Comparison of ENCODE assay signal across 9 cellular contexts in the genomic region with DNA sequence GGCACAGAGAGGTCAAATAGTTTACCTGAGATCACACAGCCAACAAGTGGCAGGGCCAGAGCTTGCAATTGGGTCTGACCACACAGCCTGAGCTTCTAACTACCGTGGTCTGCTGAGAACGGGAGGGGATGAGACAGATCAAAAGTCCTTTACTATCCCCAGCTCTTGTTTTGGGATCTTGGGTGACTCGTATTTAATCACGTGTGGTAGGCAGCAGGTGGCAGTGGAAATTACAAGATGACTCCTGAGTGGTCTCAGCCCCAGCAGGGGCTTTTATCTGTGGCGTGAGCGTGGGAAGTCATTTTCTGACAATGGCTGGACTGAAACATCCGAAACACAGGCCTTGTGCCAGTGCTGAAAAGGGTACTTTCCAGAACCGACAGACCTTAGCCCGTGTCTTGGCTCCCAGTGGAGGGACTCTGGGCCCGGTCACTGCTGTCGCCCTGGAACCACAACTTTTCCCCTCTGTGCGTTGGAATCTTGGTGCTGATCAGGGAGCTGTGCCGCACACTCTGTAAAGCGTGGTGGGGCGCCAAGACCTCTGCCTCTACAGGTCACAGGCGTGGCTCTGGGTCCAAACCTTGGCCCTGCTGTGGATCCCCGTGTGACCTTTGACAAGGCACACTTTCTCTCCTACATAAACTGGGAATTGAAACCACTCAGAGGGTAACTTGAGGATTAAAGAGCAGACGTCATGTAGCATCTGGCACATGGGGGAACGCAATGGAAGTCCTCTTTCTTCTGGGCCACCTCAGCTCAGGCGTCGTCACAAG. TPM values are rescaled to one million over a fixed set of nuclear protein-coding genes. Genes with fewer than 3 reads are reported as not detected.
DNase-seq lines count a peak whose midpoint lies in the region; ATAC-seq and TF ChIP-seq lines count a peak whose summit lies in the region.
"Had no signal": no experiment of that assay in that cellular context is flagged by ENCODE, and none has a peak within 500 bp of the region (broad histone marks: within the 10 kb centered on the region; RNA-seq: fewer than 3 reads in every experiment).

No MANE protein-coding gene starts in this region.

- H3K27me3 ChIP-seq in tibial nerve, result no peaks in the 10 kb centered on the region
- H3K27me3 ChIP-seq: body of pancreas had no signal

- H3K4me1 ChIP-seq in tibial nerve, result peaks cover 0 to 19% (median 0%) of the 10 kb centered on the region in 4 donors
- H3K4me1 ChIP-seq: body of pancreas had no signal

- H3K4me3 Mint-ChIP-seq in activated T-cell treated with anti-CD3 and anti-CD28 coated beads, Interleukin-2, amount 50 U/mL, for 72 hours, result peak overlapping the region; percentile 7 to 23

- H3K27ac ChIP-seq in tibial nerve (peak overlapping the region in 3 of 4 donors; percentile 63 to 82 (median 65)), coronary artery (peak overlapping the region in 1 of 2 donors; percentile 74)

- H3K9me3 Mint-ChIP-seq in activated T-cell treated with anti-CD3 and anti-CD28 coated beads, Interleukin-2, amount 50 U/mL, for 72 hours, result no peaks in the 10 kb centered on the region

- peak; percentile 47 to 59 for ATAC-seq in activated T-cell treated with anti-CD3 and anti-CD28 coated beads, Interleukin-2, amount 50 U/mL, for 72 hours (replicated peaks in 1 of 2)
- ATAC-seq in HG03565 (IDR thresholded peaks at IDR 0.05; ENCODE audit: unreplicated experiment), result peak; percentile 32
- ATAC-seq: body of pancreas had no signal

- peak in 1 of 2 donors; percentile 47 for DNase-seq in activated T-cell treated with anti-CD3 and anti-CD28 coated beads, Interleukin-2, amount 50 U/mL, for 72 hours
- DNase-seq in activated T-cell treated with anti-CD3 and anti-CD28 coated beads for 4 hours (no peak), glomerular visceral epithelial cell (ENCODE audit: extremely low spot score) (peak; percentile 11), tibial nerve (ENCODE audit: low spot score in 2 of 2) (no peak), DMS53 (lab: John Stamatoyannopoulos, UW) (no peak), SW480 (ENCODE audit: low spot score) (no peak), coronary artery (ENCODE audit: low spot score) (no peak)

- no peak for TF ChIP-seq CTCF in tibial nerve (IDR thresholded peaks at IDR 0.05)
- TF ChIP-seq CTCF in coronary artery (IDR thresholded peaks at IDR 0.05), result no peak

- no peaks in the 10 kb centered on the region for H3K9me3 ChIP-seq in tibial nerve
- H3K9me3 ChIP-seq: body of pancreas had no signal

- 76 to 79% methylated on average over 21 of the region's 21 CpGs for WGBS in tibial nerve, 2 donors

- H3K27me3 Mint-ChIP-seq in activated T-cell treated with anti-CD3 and anti-CD28 coated beads, Interleukin-2, amount 50 U/mL, for 72 hours (ENCODE audit: low read depth), result no peaks in the 10 kb centered on the region

- no peak for TF ChIP-seq EP300 in tibial nerve (IDR thresholded peaks at IDR 0.05)

- H3K27ac Mint-ChIP-seq in activated T-cell treated with anti-CD3 and anti-CD28 coated beads, Interleukin-2, amount 50 U/mL, for 72 hours, result peak overlapping the region; percentile 34

- no peak overlapping the region for H3K4me3 ChIP-seq in tibial nerve
- no peak overlapping the region for H3K4me3 ChIP-seq in coronary artery
- H3K4me3 ChIP-seq: body of pancreas had no signal

- TF ChIP-seq POLR2A in tibial nerve (IDR thresholded peaks at IDR 0.05), result no peak

- peaks cover 0 to 57% (median 0%) of the 10 kb centered on the region in 3 donors for H3K36me3 ChIP-seq in tibial nerve

- H3K4me1 Mint-ChIP-seq in activated T-cell treated with anti-CD3 and anti-CD28 coated beads, Interleukin-2, amount 50 U/mL, for 72 hours (ENCODE audit: low read depth), result peaks cover 62% of the 10 kb centered on the region

- peaks cover 20 to 22% of the 10 kb centered on the region in 2 donors for H3K36me3 Mint-ChIP-seq in activated T-cell treated with anti-CD3 and anti-CD28 coated beads, Interleukin-2, amount 50 U/mL, for 72 hours (ENCODE audit: insufficient read depth in 2 of 2)

RNA-seq across cellular contexts. Expression of a gene that starts 12.0 kb away (rescaled TPM):
- total RNA-seq in activated T-cell treated with anti-CD3 and anti-CD28 coated beads, Interleukin-2, amount 50 U/mL, for 72 hours, result 10 to 100 TPM; 26.0 to 81.0 TPM
- total RNA-seq in tibial nerve, result 10 to 100 TPM; 13.2 to 50.7 (median 23.7) TPM

RNA-seq across cellular contexts. Expression of a gene that starts 30.0 kb away (rescaled TPM):
- total RNA-seq in activated T-cell treated with anti-CD3 and anti-CD28 coated beads, Interleukin-2, amount 50 U/mL, for 72 hours, result 10 to 100 TPM; 84.7 to 96.1 TPM
- total RNA-seq in tibial nerve, result 10 to 100 TPM; 16.7 to 37.4 (median 26.1) TPM

RNA-seq across cellular contexts. Expression of a gene that starts 50.4 kb away (rescaled TPM):
- total RNA-seq in activated T-cell treated with anti-CD3 and anti-CD28 coated beads, Interleukin-2, amount 50 U/mL, for 72 hours, result 1 to 10 TPM in 1 of 2 donors, under 1 TPM in 1; 0.41 to 1.5 TPM
- total RNA-seq in tibial nerve, result not detected

RNA-seq across cellular contexts. Expression of a gene that starts 53.8 kb away (rescaled TPM):
- total RNA-seq in activated T-cell treated with anti-CD3 and anti-CD28 coated beads, Interleukin-2, amount 50 U/mL, for 72 hours, result 10 to 100 TPM; 58.4 to 59.0 TPM
- 10 to 100 TPM; 32.0 to 58.2 (median 37.2) TPM for total RNA-seq in tibial nerve
